In genomic region chr3:155412856-155413255, GRCh38 we compare ENCODE assay signal across 16 cellular contexts.
"Had no signal": no experiment of that assay in that cellular context is flagged by ENCODE, and none has a peak within 500 bp of the region (broad histone marks: within the 10 kb centered on the region; RNA-seq: fewer than 3 reads in every experiment).

No MANE protein-coding gene starts in this region.

- H3K4me1 Mint-ChIP-seq: activated CD4-positive, alpha-beta T cell treated with anti-CD3 and anti-CD28 coated beads, Interleukin-2, amount 10 ng/mL, durations not matched to agents 7 days and 5 days; memory B cell; naive thymus-derived CD4-positive, alpha-beta T cell had no signal

- H3K27me3 Mint-ChIP-seq: activated CD4-positive, alpha-beta T cell treated with anti-CD3 and anti-CD28 coated beads, Interleukin-2, amount 10 ng/mL, durations not matched to agents 7 days and 5 days; activated T-cell treated with anti-CD3 and anti-CD28 coated beads, Interleukin-2, amount 50 U/mL, for 24 hours; memory B cell; stimulated activated naive CD8-positive, alpha-beta T cell treated with anti-CD3 and anti-CD28 coated beads, Interleukin-15, Interleukin-2, amounts not matched to agents 100 ng/mL and 50 ng/mL, for 24 hours had no signal

- DNase-seq: activated CD4-positive, alpha-beta T cell treated with anti-CD3 and anti-CD28 coated beads, Interleukin-2, amount 10 ng/mL, durations not matched to agents 7 days and 5 days; activated CD8-positive, alpha-beta T cell treated with anti-CD3 and anti-CD28 coated beads, Interleukin-2, amount 10 ng/mL, durations not matched to agents 7 days and 5 days; activated naive CD4-positive, alpha-beta T cell treated with Interleukin-2 at 50 U/mL for 16 hours; activated T-cell treated with anti-CD3 and anti-CD28 coated beads, Interleukin-2, amount 50 U/mL, for 24 hours; body of pancreas; central memory CD4-positive, alpha-beta T cell; gastrocnemius medialis; head of caudate nucleus; naive thymus-derived CD4-positive, alpha-beta T cell; retina; uterus had no signal

- H3K27ac Mint-ChIP-seq: activated CD4-positive, alpha-beta T cell treated with anti-CD3 and anti-CD28 coated beads, Interleukin-2, amount 10 ng/mL, durations not matched to agents 7 days and 5 days; activated CD8-positive, alpha-beta T cell treated with anti-CD3 and anti-CD28 coated beads, Interleukin-2, amount 10 ng/mL, durations not matched to agents 7 days and 5 days; activated T-cell treated with anti-CD3 and anti-CD28 coated beads, Interleukin-2, amount 50 U/mL, for 24 hours; activated T-helper 2 cell treated with anti-CD3 and anti-CD28 coated beads, Interferon-gamma antibody, Interleukin-2, Interleukin-4, amounts not matched to agents 10 μg/mL and 5 μg/mL and 100 μg/mL, durations not matched to agents 14 hours and 24 hours and 36 hours; memory B cell; naive thymus-derived CD4-positive, alpha-beta T cell; stimulated activated naive CD8-positive, alpha-beta T cell treated with anti-CD3 and anti-CD28 coated beads, Interleukin-15, Interleukin-2, amounts not matched to agents 100 ng/mL and 50 ng/mL, for 24 hours; T-helper 1 cell treated with Interleukin-12 subunit alpha and Interleukin-12 subunit beta and Interleukin-4 antibody, amounts not matched to agents 30 μg/mL and 1 μg/mL, for 36 hours had no signal

- H3K9me3 Mint-ChIP-seq: activated CD4-positive, alpha-beta T cell treated with anti-CD3 and anti-CD28 coated beads, Interleukin-2, amount 10 ng/mL, durations not matched to agents 7 days and 5 days; activated T-cell treated with anti-CD3 and anti-CD28 coated beads, Interleukin-2, amount 50 U/mL, for 24 hours; activated T-helper 2 cell treated with anti-CD3 and anti-CD28 coated beads, Interferon-gamma antibody, Interleukin-2, Interleukin-4, amounts not matched to agents 10 μg/mL and 5 μg/mL and 100 μg/mL, durations not matched to agents 14 hours and 24 hours and 36 hours; memory B cell; naive thymus-derived CD4-positive, alpha-beta T cell; stimulated activated naive CD8-positive, alpha-beta T cell treated with anti-CD3 and anti-CD28 coated beads, Interleukin-15, Interleukin-2, amounts not matched to agents 100 ng/mL and 50 ng/mL, for 24 hours; T-helper 1 cell treated with Interleukin-12 subunit alpha and Interleukin-12 subunit beta and Interleukin-4 antibody, amounts not matched to agents 30 μg/mL and 1 μg/mL, for 36 hours had no signal

- H3K36me3 Mint-ChIP-seq: memory B cell had no signal

- ATAC-seq: activated CD4-positive, CD25-positive, alpha-beta regulatory T cell treated with anti-CD3 and anti-CD28 coated beads, Interleukin-2, amount 50 U/mL, for 24 hours; activated CD8-positive, alpha-beta T cell treated with anti-CD3 and anti-CD28 coated beads, Interleukin-2, amount 10 ng/mL, durations not matched to agents 7 days and 5 days; body of pancreas; gastrocnemius medialis; naive thymus-derived CD4-positive, alpha-beta T cell had no signal

- H3K4me3 Mint-ChIP-seq: activated CD4-positive, alpha-beta T cell treated with anti-CD3 and anti-CD28 coated beads, Interleukin-2, amount 10 ng/mL, durations not matched to agents 7 days and 5 days; activated CD8-positive, alpha-beta T cell treated with anti-CD3 and anti-CD28 coated beads, Interleukin-2, amount 10 ng/mL, durations not matched to agents 7 days and 5 days; activated T-cell treated with anti-CD3 and anti-CD28 coated beads, Interleukin-2, amount 50 U/mL, for 24 hours; memory B cell; naive thymus-derived CD4-positive, alpha-beta T cell; stimulated activated naive CD8-positive, alpha-beta T cell treated with anti-CD3 and anti-CD28 coated beads, Interleukin-15, Interleukin-2, amounts not matched to agents 100 ng/mL and 50 ng/mL, for 24 hours; T-helper 1 cell treated with Interleukin-12 subunit alpha and Interleukin-12 subunit beta and Interleukin-4 antibody, amounts not matched to agents 30 μg/mL and 1 μg/mL, for 36 hours had no signal
